Comparison of ENCODE assay signal across 23 cellular contexts in the genomic region with DNA sequence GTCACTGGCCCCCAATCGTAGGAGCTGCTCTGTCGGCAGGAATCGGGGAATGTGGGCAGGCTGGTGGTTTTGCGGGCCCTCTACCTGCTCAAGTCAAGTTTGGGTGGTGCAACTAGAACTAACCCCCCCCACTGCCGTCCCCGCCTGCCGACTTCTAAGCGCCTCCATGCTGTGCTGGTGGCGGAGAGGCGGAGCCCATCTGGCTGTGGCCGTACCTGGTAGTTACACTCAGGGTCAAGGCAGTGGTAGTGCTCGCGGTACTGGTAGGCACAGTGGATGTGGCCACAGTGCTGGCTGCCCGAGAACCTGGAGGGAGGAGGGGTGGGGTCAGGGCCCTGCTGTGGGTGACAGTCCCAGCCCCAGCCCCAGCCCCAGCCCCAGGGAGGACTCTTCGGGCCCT.
"Had no signal": no experiment of that assay in that cellular context is flagged by ENCODE, and none has a peak within 500 bp of the region (broad histone marks: within the 10 kb centered on the region; RNA-seq: fewer than 3 reads in every experiment).

No MANE protein-coding gene starts in this region.

- H3K4me1 Mint-ChIP-seq: activated naive CD8-positive, alpha-beta T cell treated with anti-CD3 and anti-CD28 coated beads, Interleukin-2, amount 50 U/mL, for 24 hours had no signal

- H3K9me3 ChIP-seq: ascending aorta, body of pancreas had no signal

- FAIRE-seq: RCC 7860 had no signal

- H3K27ac ChIP-seq: ascending aorta, body of pancreas had no signal

- H3K27me3 Mint-ChIP-seq: activated naive CD8-positive, alpha-beta T cell treated with anti-CD3 and anti-CD28 coated beads, Interleukin-2, amount 50 U/mL, for 24 hours had no signal

- H3K27me3 ChIP-seq: ascending aorta, body of pancreas had no signal

- DNase-seq: activated CD4-positive, alpha-beta T cell treated with anti-CD3 and anti-CD28 coated beads for 48 hours; activated CD4-positive, alpha-beta T cell treated with anti-CD3 and anti-CD28 coated beads, Interleukin-2, amount 50 U/mL, for 48 hours; activated CD4-positive, CD25-positive, alpha-beta regulatory T cell treated with anti-CD3 and anti-CD28 coated beads, Interleukin-2, amount 50 U/mL, for 72 hours; activated effector memory CD4-positive, alpha-beta T cell treated with anti-CD3 and anti-CD28 coated beads, Interleukin-2, amount 50 U/mL, for 16 hours; activated naive CD4-positive, alpha-beta T cell treated with Interleukin-2 at 50 U/mL for 16 hours; activated naive CD8-positive, alpha-beta T cell treated with anti-CD3 and anti-CD28 coated beads, Interleukin-2, amount 50 U/mL, for 24 hours; activated T-cell treated with anti-CD3 and anti-CD28 coated beads, Interleukin-2, amount 50 U/mL, for 4 hours; amniotic stem cell; body of pancreas; central memory CD4-positive, alpha-beta T cell; Karpas-422; MM.1S; NCI-H1105 treated with DMSO at 0.1 percent for 48 hours; NCI-H146; NCI-H187 treated with DMSO at 0.1 percent for 48 hours; NCI-H2081 treated with DMSO at 0.1 percent for 48 hours; NCI-H446; PC-3; SHP77 treated with DMSO at 0.1 percent for 48 hours had no signal

- H3K27ac Mint-ChIP-seq: activated naive CD8-positive, alpha-beta T cell treated with anti-CD3 and anti-CD28 coated beads, Interleukin-2, amount 50 U/mL, for 24 hours; T-helper 1 cell treated with Interleukin-12 subunit alpha and Interleukin-12 subunit beta and Interleukin-4 antibody, amounts not matched to agents 30 μg/mL and 1 μg/mL, for 36 hours had no signal

- H3K9me3 Mint-ChIP-seq: activated naive CD4-positive, alpha-beta T cell treated with anti-CD3 and anti-CD28 coated beads, Interleukin-2, amount 50 U/mL, for 72 hours; activated naive CD8-positive, alpha-beta T cell treated with anti-CD3 and anti-CD28 coated beads, Interleukin-2, amount 50 U/mL, for 24 hours; activated T-cell treated with anti-CD3 and anti-CD28 coated beads, Interleukin-2, amount 50 U/mL, for 4 hours; T-helper 1 cell treated with Interleukin-12 subunit alpha and Interleukin-12 subunit beta and Interleukin-4 antibody, amounts not matched to agents 30 μg/mL and 1 μg/mL, for 36 hours had no signal

- H3K36me3 Mint-ChIP-seq: activated naive CD4-positive, alpha-beta T cell treated with anti-CD3 and anti-CD28 coated beads, Interleukin-2, amount 50 U/mL, for 72 hours had no signal

- H3K4me3 ChIP-seq: ascending aorta, body of pancreas had no signal

- H3K4me3 Mint-ChIP-seq: activated naive CD8-positive, alpha-beta T cell treated with anti-CD3 and anti-CD28 coated beads, Interleukin-2, amount 50 U/mL, for 24 hours; activated T-cell treated with anti-CD3 and anti-CD28 coated beads, Interleukin-2, amount 50 U/mL, for 4 hours; T-helper 1 cell treated with Interleukin-12 subunit alpha and Interleukin-12 subunit beta and Interleukin-4 antibody, amounts not matched to agents 30 μg/mL and 1 μg/mL, for 36 hours had no signal

- H3K4me1 ChIP-seq: ascending aorta had no signal

- ATAC-seq: activated naive CD4-positive, alpha-beta T cell treated with anti-CD3 and anti-CD28 coated beads, Interleukin-2, amount 50 U/mL, for 72 hours; activated naive CD8-positive, alpha-beta T cell treated with anti-CD3 and anti-CD28 coated beads, Interleukin-2, amount 50 U/mL, for 24 hours; activated T-cell treated with anti-CD3 and anti-CD28 coated beads, Interleukin-2, amount 50 U/mL, for 4 hours; body of pancreas; PC-3 had no signal
